In genomic region chr13:100875392-100876043, GRCh38 we compare ENCODE assay signal across 11 cellular contexts.
DNase-seq lines count a peak whose midpoint lies in the region; ATAC-seq, FAIRE-seq and TF ChIP-seq lines count a peak whose summit lies in the region.
"Had no signal": no experiment of that assay in that cellular context is flagged by ENCODE, and none has a peak within 500 bp of the region (broad histone marks: within the 10 kb centered on the region; RNA-seq: fewer than 3 reads in every experiment).

No MANE protein-coding gene starts in this region.

- H3K27me3 ChIP-seq in esophagus squamous epithelium = no peaks in the 10 kb centered on the region
- H3K27me3 ChIP-seq: testis had no signal

- peaks cover 0 to 7% (median 5%) of the 10 kb centered on the region in 3 donors for H3K9me3 ChIP-seq in esophagus squamous epithelium
- H3K9me3 ChIP-seq: testis had no signal

- WGBS in esophagus squamous epithelium, 2 donors = 20 to 33% methylated on average over 3 of the region's 3 CpGs

- peak; percentile 60 for ATAC-seq in GM19395 (IDR thresholded peaks at IDR 0.05; ENCODE audit: unreplicated experiment)

- H3K4me1 Mint-ChIP-seq in nephron progenitor cell = peaks cover 12% of the 10 kb centered on the region

- no peak for FAIRE-seq in D721Med (lab: Jason Lieb, UNC)
- FAIRE-seq: G401.6 had no signal

- no peak for TF ChIP-seq POLR2A in esophagus squamous epithelium (IDR thresholded peaks at IDR 0.05)

- H3K36me3 ChIP-seq in esophagus squamous epithelium = no peaks in the 10 kb centered on the region

- H3K27ac ChIP-seq in esophagus squamous epithelium = no peak overlapping the region
- H3K27ac ChIP-seq: testis had no signal

- TF ChIP-seq CTCF in nephron progenitor cell (IDR thresholded peaks at IDR 0.05) (no peak), D721Med (IDR thresholded peaks at IDR 0.05; ENCODE audit: insufficient read depth, missing control alignments) (no peak), esophagus squamous epithelium (IDR thresholded peaks at IDR 0.05) (no peak)

- H3K36me3 Mint-ChIP-seq in nephron progenitor cell (ENCODE audit: low read depth) = peaks cover 6% of the 10 kb centered on the region

- no peak overlapping the region for H3K4me3 ChIP-seq in esophagus squamous epithelium
- H3K4me3 ChIP-seq: testis had no signal

- peaks cover 15% of the 10 kb centered on the region for H3K9me3 Mint-ChIP-seq in nephron progenitor cell

- DNase-seq in ACHN = peak; percentile 55
- DNase-seq in HT1080 (ENCODE audit: low read depth) = peak; percentile 91
- peak; percentile 90 for DNase-seq in dermis blood vessel endothelial cell
- DNase-seq in NOMO-1 treated with DMSO at 0.1 percent for 48 hours (lab: John Stamatoyannopoulos, UW; ENCODE audit: unreplicated experiment) = no peak
- no peak for DNase-seq in nephron progenitor cell
- no peak for DNase-seq in D721Med (ENCODE audit: insufficient read length, low spot score)
- DNase-seq in esophagus squamous epithelium (lab: John Stamatoyannopoulos, UW) = no peak
- DNase-seq: NCI-H1048, testis had no signal

- in situ Hi-C loops in ACHN (cut with HindIII; ENCODE audit: low pct_ligation_motif_present, low pct_unique_long_range_greater_than_20kb, low sequenced_read_pairs) = no loop called here

- no peak overlapping the region for H3K27ac Mint-ChIP-seq in nephron progenitor cell

- intact Hi-C loops in esophagus squamous epithelium (cut with DNase I) = no loop called here

- no peak overlapping the region for H3K4me3 Mint-ChIP-seq in nephron progenitor cell

- H3K4me1 ChIP-seq in esophagus squamous epithelium = no peaks in the 10 kb centered on the region
- H3K4me1 ChIP-seq: testis had no signal

- no peaks in the 10 kb centered on the region for H3K27me3 Mint-ChIP-seq in nephron progenitor cell (ENCODE audit: low read depth, poor library complexity)

Comparison
In these comparisons a context has a peak if more than half of its experiments do, and no peak if none do; other contexts are left out.
1. DNase-seq: peak in ACHN (single experiment), HT1080 (single experiment) and dermis blood vessel endothelial cell (single experiment); none in NOMO-1 treated with DMSO at 0.1 percent for 48 hours (single experiment), nephron progenitor cell (single experiment), D721Med (single experiment) and esophagus squamous epithelium (single experiment).